9 cellular contexts compared by ENCODE assay signal in the genomic region with DNA sequence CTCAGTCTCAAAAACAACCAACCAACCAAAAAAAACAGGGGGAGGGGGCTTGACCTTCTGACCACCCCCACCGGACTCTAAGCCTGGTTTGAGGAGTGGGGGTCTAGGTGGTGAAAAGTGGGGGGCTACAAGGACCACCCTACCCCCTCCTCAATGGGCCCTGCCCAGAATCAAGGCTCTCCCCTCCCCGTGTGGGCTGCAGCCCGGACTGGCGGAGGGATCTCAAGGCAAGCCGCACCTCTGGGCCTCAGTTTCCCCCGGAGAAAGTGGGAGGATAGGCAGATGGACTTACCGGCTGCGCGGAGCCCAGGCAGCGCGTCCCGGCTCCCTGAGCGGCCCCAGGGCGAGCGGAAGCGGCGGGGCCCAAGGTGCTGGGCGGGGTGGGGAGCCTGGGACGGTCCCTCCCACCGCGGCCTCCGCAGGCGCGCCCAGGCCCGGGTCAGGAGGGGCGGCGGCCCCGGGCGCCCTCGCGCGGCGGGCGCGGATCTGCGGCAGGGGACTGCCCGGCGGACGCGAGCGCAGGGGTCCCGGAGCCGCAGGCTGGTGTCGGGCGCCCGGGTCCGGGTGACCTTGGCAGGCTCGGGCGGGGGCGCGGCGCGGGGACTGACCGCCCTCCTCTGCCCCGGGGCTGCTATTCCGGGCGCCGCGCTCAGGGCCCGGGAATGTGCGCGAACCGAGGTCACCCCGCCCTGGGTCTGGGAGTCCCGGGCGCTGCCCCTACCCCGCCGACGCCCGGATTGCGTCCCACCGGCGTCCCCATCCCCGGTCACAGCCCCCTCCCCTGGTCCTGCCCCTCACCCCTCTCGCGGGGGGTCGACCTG. TPM values are rescaled to one million over a fixed set of nuclear protein-coding genes. Genes with fewer than 3 reads are reported as not detected.
DNase-seq lines count a peak whose midpoint lies in the region; ATAC-seq and TF ChIP-seq lines count a peak whose summit lies in the region.
"Had no signal": no experiment of that assay in that cellular context is flagged by ENCODE, and none has a peak within 500 bp of the region (broad histone marks: within the 10 kb centered on the region; RNA-seq: fewer than 3 reads in every experiment).

Gene ADAMTSL5 (minus strand): TSS at position 349 of the 821 bp plus-strand sequence. CDS start 2,076 bp downstream, outside the sequence.

- H3K4me3 Mint-ChIP-seq in activated naive CD4-positive, alpha-beta T cell treated with anti-CD3 and anti-CD28 coated beads, Interleukin-2, amount 10 ng/mL, durations not matched to agents 7 days and 5 days, result peak within 1 kb of the TSS; percentile 69

- H3K27me3 ChIP-seq in SJCRH30 (no peaks in the 10 kb centered on the region), right cardiac atrium (ENCODE audit: control insufficient read depth, insufficient read depth) (no peaks in the 10 kb centered on the region)

- H3K36me3 ChIP-seq in SJCRH30, result no peaks in the 10 kb centered on the region
- H3K36me3 ChIP-seq: adrenal gland had no signal

- H3K27me3 Mint-ChIP-seq in activated naive CD4-positive, alpha-beta T cell treated with anti-CD3 and anti-CD28 coated beads, Interleukin-2, amount 10 ng/mL, durations not matched to agents 7 days and 5 days, result peaks cover 81% of the 10 kb centered on the region

- peaks cover 17% of the 10 kb centered on the region; the same call in 1 of the 2 replicates for H3K4me1 ChIP-seq in SJCRH30
- H3K4me1 ChIP-seq in right cardiac atrium (ENCODE audit: control insufficient read depth, insufficient read depth, low read length), result no peaks in the 10 kb centered on the region

- H3K27ac ChIP-seq in SJCRH30 (no peak within 1 kb of the TSS; the same call in 1 of the 2 replicates), right cardiac atrium (ENCODE audit: low read length) (peak within 1 kb of the TSS; percentile 87)

- no peaks in the 10 kb centered on the region for H3K9me3 ChIP-seq in SJCRH30 (replicated peaks)
- no peaks in the 10 kb centered on the region for H3K9me3 ChIP-seq in right cardiac atrium (ENCODE audit: control insufficient read depth, low read length)
- H3K9me3 ChIP-seq: adrenal gland had no signal

- H3K36me3 Mint-ChIP-seq in activated naive CD4-positive, alpha-beta T cell treated with anti-CD3 and anti-CD28 coated beads, Interleukin-2, amount 10 ng/mL, durations not matched to agents 7 days and 5 days, result peaks cover under 1% of the 10 kb centered on the region

- CTCF ChIA-PET in activated naive CD4-positive, alpha-beta T cell treated with anti-CD3 and anti-CD28 coated beads, Interleukin-2, amount 10 ng/mL, durations not matched to agents 7 days and 5 days (lab: Charles Lee), result no interaction called here

- in situ Hi-C loops in GM18951 (cut with MboI; ENCODE audit: low sequenced_read_pairs, unreplicated experiment), result no loop called here

- intact Hi-C loops in right cardiac atrium (cut with DNase I), result no loop called here

- H3K4me3 ChIP-seq in SJCRH30 (peak within 1 kb of the TSS; percentile 56), right cardiac atrium (ENCODE audit: low read length) (peak within 1 kb of the TSS; percentile 70)

- 2% methylated on average over 77 of the region's 77 CpGs for WGBS in right cardiac atrium

- peaks cover 9% of the 10 kb centered on the region for H3K4me1 Mint-ChIP-seq in activated naive CD4-positive, alpha-beta T cell treated with anti-CD3 and anti-CD28 coated beads, Interleukin-2, amount 10 ng/mL, durations not matched to agents 7 days and 5 days

- TF ChIP-seq POLR2A in GM18951 (IDR thresholded peaks at IDR 0.05; ENCODE audit: extremely low read depth, insufficient read depth, insufficient read length), result peak; percentile 41

- H3K9me3 Mint-ChIP-seq in activated naive CD4-positive, alpha-beta T cell treated with anti-CD3 and anti-CD28 coated beads, Interleukin-2, amount 10 ng/mL, durations not matched to agents 7 days and 5 days, result no peaks in the 10 kb centered on the region

- ATAC-seq in right cardiac atrium (peak; percentile 47 to 68), HG02763 (IDR thresholded peaks at IDR 0.05; ENCODE audit: unreplicated experiment) (no peak)

- peak; percentile 57 to 69 for DNase-seq in SJCRH30
- peak; percentile 77 for DNase-seq in activated naive CD4-positive, alpha-beta T cell treated with anti-CD3 and anti-CD28 coated beads, Interleukin-2, amount 10 ng/mL, durations not matched to agents 7 days and 5 days
- DNase-seq in right cardiac atrium, result peak; percentile 69 to 88 (median 87)
- peak; percentile 39 to 76 (median 56) for DNase-seq in stimulated activated CD4-positive, alpha-beta T cell treated with anti-CD3 and anti-CD28 coated beads, Interleukin-12 subunit alpha, Interleukin-12 subunit beta, amount 100 ng/mL, for 48 hours (ENCODE audit: low read depth in 2 of 3, low spot score in 1 of 3)
- DNase-seq in NCI-H1105 (lab: John Stamatoyannopoulos, UW), result no peak
- no peak for DNase-seq in pons (ENCODE audit: low spot score)

- H3K27ac Mint-ChIP-seq in activated naive CD4-positive, alpha-beta T cell treated with anti-CD3 and anti-CD28 coated beads, Interleukin-2, amount 10 ng/mL, durations not matched to agents 7 days and 5 days, result peak within 1 kb of the TSS; percentile 42

RNA-seq across cellular contexts. Expression of gene ADAMTSL5, which starts in this region (rescaled TPM):
- 0.77 and 0.79 TPM in 2 replicates for total RNA-seq in SJCRH30 (2014; rRNA removed; shearing (Covaris generic))
- total RNA-seq in right cardiac atrium, result 10 to 100 TPM; 13.6 to 23.7 (median 19.7) TPM
- 10.9 TPM for polyA plus RNA-seq in right cardiac atrium

Comparison
In these comparisons a context has a peak if more than half of its experiments do, and no peak if none do; other contexts are left out.
1. Peak in DNase-seq and H3K4me3 ChIP-seq in SJCRH30; RNA of the gene not detected or under 1 TPM.
2. DNase-seq: peak in activated naive CD4-positive, alpha-beta T cell treated with anti-CD3 and anti-CD28 coated beads, Interleukin-2, amount 10 ng/mL, durations not matched to agents 7 days and 5 days (single experiment), right cardiac atrium (3 of 3) and stimulated activated CD4-positive, alpha-beta T cell treated with anti-CD3 and anti-CD28 coated beads, Interleukin-12 subunit alpha, Interleukin-12 subunit beta, amount 100 ng/mL, for 48 hours (3 of 3); none in NCI-H1105 (single experiment) and pons (single experiment).